Comparison of ENCODE assay signal across 5 cellular contexts in the genomic region with DNA sequence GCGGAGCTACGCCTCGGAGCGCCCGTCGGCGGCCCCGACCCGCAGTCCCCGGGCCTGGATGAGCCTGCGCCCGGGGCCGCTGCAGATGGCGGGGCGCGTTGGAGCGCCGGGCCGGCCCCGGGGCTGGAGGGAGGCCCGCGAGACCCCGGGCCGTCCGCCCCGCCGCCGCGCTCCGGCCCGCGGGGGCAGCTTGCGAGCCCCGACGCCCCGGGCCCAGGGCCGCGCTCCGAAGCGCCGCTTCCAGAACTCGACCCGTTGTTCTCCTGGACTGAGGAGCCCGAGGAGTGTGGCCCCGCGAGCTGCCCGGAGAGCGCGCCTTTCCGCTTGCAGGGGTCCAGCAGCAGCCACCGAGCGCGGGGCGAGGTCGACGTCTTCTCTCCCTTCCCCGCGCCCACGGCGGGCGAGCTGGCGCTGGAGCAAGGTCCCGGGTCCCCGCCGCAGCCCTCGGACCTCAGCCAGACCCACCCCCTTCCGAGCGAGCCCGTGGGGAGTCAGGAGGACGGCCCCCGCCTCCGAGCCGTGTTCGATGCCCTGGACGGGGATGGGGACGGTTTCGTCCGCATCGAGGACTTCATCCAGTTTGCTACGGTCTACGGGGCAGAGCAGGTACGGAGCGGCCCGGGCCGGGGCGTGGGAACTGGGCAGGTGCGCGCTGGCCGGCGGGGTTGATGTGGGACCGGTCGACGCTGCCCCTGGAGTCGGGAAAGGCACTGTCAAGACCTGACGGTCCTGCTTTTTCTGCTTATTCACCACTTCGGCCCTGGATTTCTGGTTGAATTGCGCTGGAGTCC. TPM values are rescaled to one million over a fixed set of nuclear protein-coding genes. Genes with fewer than 3 reads are reported as not detected.
DNase-seq lines count a peak whose midpoint lies in the region; ATAC-seq and TF ChIP-seq lines count a peak whose summit lies in the region.

No MANE protein-coding gene starts in this region.

- intact Hi-C loops in vagina (cut with DNase I): no loop called here

- H3K27ac ChIP-seq in GM23248 (no peak overlapping the region), iPS-20b (ENCODE audit: low read length) (no peak overlapping the region), vagina (peak overlapping the region; percentile 16)

- POLR2A ChIA-PET in T-cell (lab: Charles Lee): no interaction called here

- ATAC-seq in T-cell (replicated peaks in 1 of 4): no peak

- in situ Hi-C loops in GM23248 (cut with MboI): no loop called here

- no peaks in the 10 kb centered on the region for H3K9me3 Mint-ChIP-seq in T-cell

- WGBS in GM23248 (ENCODE audit: low coverage in 1 of 2, low lambda C conversion rate in 2 of 2, missing lambda C conversion rate in 2 of 2), 2 experiments: 3% methylated on average over 45 to 82 of the region's 97 CpGs

- no peaks in the 10 kb centered on the region for H3K27me3 Mint-ChIP-seq in T-cell

- H3K27me3 ChIP-seq in GM23248 (replicated peaks; ENCODE audit: insufficient read depth) (no peaks in the 10 kb centered on the region), iPS-20b (ENCODE audit: insufficient read depth, low read length) (peaks cover 42% of the 10 kb centered on the region), vagina (no peaks in the 10 kb centered on the region)

- peaks cover 4% of the 10 kb centered on the region for H3K36me3 Mint-ChIP-seq in T-cell

- H2AFZ ChIP-seq in GM23248: peak overlapping the region; percentile 56

- H3F3A ChIP-seq in GM23248 (ENCODE audit: insufficient read depth): peaks cover 17% of the 10 kb centered on the region; the same call in 1 of the 2 replicates

- peak overlapping the region; percentile 70 for H3K9ac ChIP-seq in GM23248
- H3K9ac ChIP-seq in iPS-20b (ENCODE audit: low read depth, low read length): peak overlapping the region; percentile 65; the same call in 1 of the 2 replicates

- TF ChIP-seq CTCF in vagina (IDR thresholded peaks at IDR 0.05): no peak

- no peaks in the 10 kb centered on the region for H3K9me3 ChIP-seq in GM23248 (ENCODE audit: low read depth)
- no peaks in the 10 kb centered on the region for H3K9me3 ChIP-seq in iPS-20b (ENCODE audit: insufficient read depth, low read depth, low read length)
- no peaks in the 10 kb centered on the region for H3K9me3 ChIP-seq in vagina

- no peak for TF ChIP-seq POLR2A in vagina (IDR thresholded peaks at IDR 0.05)

- H3K27ac Mint-ChIP-seq in T-cell: no peak overlapping the region

- peak overlapping the region; percentile 99 for H3K4me2 ChIP-seq in GM23248 (ENCODE audit: unreplicated experiment)

- H3K4me3 ChIP-seq in GM23248 (peak overlapping the region; percentile 77), iPS-20b (ENCODE audit: low read length) (peak overlapping the region; percentile 74), vagina (peak overlapping the region; percentile 41 to 58)

- H3K36me3 ChIP-seq in GM23248 (ENCODE audit: low read depth) (no peaks in the 10 kb centered on the region), iPS-20b (ENCODE audit: insufficient read depth, low read depth, low read length) (peaks cover 6% of the 10 kb centered on the region; the same call in 1 of the 2 replicates), vagina (no peaks in the 10 kb centered on the region)

- CTCF ChIA-PET in T-cell (lab: Charles Lee): interaction anchor here in 1 of 2 donors (1.1 kb wide), 1 partner anchor 25 kb away, joined by 5 read pairs; the partner anchor contains the start of gene DECR2

- H3K4me1 ChIP-seq in GM23248 (ENCODE audit: insufficient read depth) (peaks cover 28% of the 10 kb centered on the region), iPS-20b (ENCODE audit: insufficient read depth, low read length) (no peaks in the 10 kb centered on the region; the same call in 1 of the 2 replicates), vagina (peaks cover 47% of the 10 kb centered on the region)

- H3K9me2 ChIP-seq in GM23248 (ENCODE audit: insufficient read depth): no peaks in the 10 kb centered on the region

- 0 out of 2 replicates have a peak, but pooled peaks cover 6% of the 10 kb centered on the region for H4K20me1 ChIP-seq in GM23248 (ENCODE audit: insufficient read depth)

- DNase-seq in GM23248: peak; percentile 55
- DNase-seq in T-cell: peak in 2 of 34 experiments; percentile 6 to 7
- DNase-seq in vagina (ENCODE audit: extremely low spot score in 2 of 2): no peak
- no peak for DNase-seq in NCI-H1930 (lab: John Stamatoyannopoulos, UW)

- H3K79me2 ChIP-seq in GM23248 (ENCODE audit: insufficient read depth): peaks cover 52% of the 10 kb centered on the region

- peak overlapping the region; percentile 73 to 81 (median 81) for H3K4me3 Mint-ChIP-seq in T-cell

- H3K4me1 Mint-ChIP-seq in T-cell: peaks cover 39 to 42% (median 41%) of the 10 kb centered on the region in 3 donors

RNA-seq across cellular contexts. Expression of gene RAB11FIP3, which starts 0.9 kb away (rescaled TPM):
- 27.8 and 33.5 TPM in 2 replicates for total RNA-seq in GM23248 (2014; rRNA removed; shearing (Covaris generic))
- 0.46 and 1.2 TPM in 2 replicates for polyA plus RNA-seq in GM23248 (2016; fragmentation: Nextera tagmentation; extraction: Ambion mirVana)
- total RNA-seq in T-cell (10 to 100 TPM; 36.9 to 49.0 (median 44.1) TPM), vagina (36.6 TPM)

RNA-seq across cellular contexts. Expression of gene DECR2, which starts 24.6 kb away (rescaled TPM):
- total RNA-seq in GM23248 (2014; rRNA removed; shearing (Covaris generic)): 7.8 and 8.9 TPM in 2 replicates
- 25.2 and 26.1 TPM in 2 replicates for polyA plus RNA-seq in GM23248 (2016; fragmentation: Nextera tagmentation; extraction: Ambion mirVana)
- 10 to 100 TPM; 10.5 to 17.6 (median 11.3) TPM for total RNA-seq in T-cell
- total RNA-seq in vagina: 17.9 TPM

RNA-seq across cellular contexts. Expression of gene NME4, which starts 29.3 kb away (rescaled TPM):
- 128 and 175 TPM in 2 replicates for total RNA-seq in GM23248 (2014; rRNA removed; shearing (Covaris generic))
- 283 and 293 TPM in 2 replicates for polyA plus RNA-seq in GM23248 (2016; fragmentation: Nextera tagmentation; extraction: Ambion mirVana)
- total RNA-seq in T-cell (10 to 100 TPM; 32.5 to 48.4 (median 41.3) TPM), vagina (88.6 TPM)

RNA-seq across cellular contexts. Expression of gene PGAP6, which starts 44.5 kb away (rescaled TPM):
- 78.4 and 98.6 TPM in 2 replicates for total RNA-seq in GM23248 (2014; rRNA removed; shearing (Covaris generic))
- 16.4 and 20.6 TPM in 2 replicates for polyA plus RNA-seq in GM23248 (2016; fragmentation: Nextera tagmentation; extraction: Ambion mirVana)
- total RNA-seq in T-cell: 100 to 1,000 TPM in 4 of 5 donors, 10 to 100 TPM in 1; 34.9 to 143 (median 122) TPM
- total RNA-seq in vagina: 38.3 TPM

RNA-seq across cellular contexts. Expression of gene MRPL28, which starts 56.0 kb away (rescaled TPM):
- 94.1 and 103 TPM in 2 replicates for total RNA-seq in GM23248 (2014; rRNA removed; shearing (Covaris generic))
- 108 and 110 TPM in 2 replicates for polyA plus RNA-seq in GM23248 (2016; fragmentation: Nextera tagmentation; extraction: Ambion mirVana)
- total RNA-seq in T-cell: 10 to 100 TPM; 29.3 to 43.8 (median 34.5) TPM
- 96.5 TPM for total RNA-seq in vagina
